8 cellular contexts compared by ENCODE assay signal in the genomic region with DNA sequence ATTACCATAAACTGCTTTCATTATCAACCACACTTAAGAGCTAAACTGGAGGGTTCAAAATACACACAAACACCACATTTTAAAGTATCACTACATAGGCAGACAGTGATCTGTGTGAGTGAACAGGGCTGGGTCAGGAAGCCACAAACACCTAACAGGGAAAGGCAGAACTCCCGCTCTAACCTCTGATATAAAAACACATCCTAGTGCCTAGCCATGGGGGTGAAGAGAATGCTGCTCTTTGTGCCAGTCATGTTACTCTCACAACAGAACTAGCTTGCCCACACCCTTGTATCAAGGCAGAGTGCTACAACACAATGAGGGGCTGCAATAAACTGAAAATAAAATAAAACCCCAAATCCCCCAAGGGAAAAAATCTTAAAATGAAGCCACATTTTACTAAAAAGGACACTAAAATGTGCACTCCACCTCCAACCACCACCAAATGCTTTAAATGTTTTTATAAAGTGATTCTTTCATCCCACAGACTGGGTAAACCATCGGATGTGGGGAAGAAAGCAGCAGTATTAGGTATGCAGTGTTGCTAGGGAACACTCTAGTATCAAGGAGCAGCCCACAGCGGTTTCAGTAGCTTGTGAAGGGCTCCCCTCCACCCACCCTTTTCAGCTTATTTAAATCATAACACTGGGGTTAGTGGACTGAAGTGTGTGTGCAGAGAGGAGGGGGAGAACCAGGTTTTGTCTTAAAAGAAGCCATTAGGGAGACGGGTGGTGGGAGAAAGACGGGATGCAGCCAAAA.
DNase-seq lines count a peak whose midpoint lies in the region; ATAC-seq and TF ChIP-seq lines count a peak whose summit lies in the region.

No MANE protein-coding gene starts in this region.

- H3K9ac ChIP-seq in Loucy (ENCODE audit: low read depth, low read length, poor library complexity, severe bottlenecking), result peak overlapping the region; percentile 20

- H3K4me3 ChIP-seq in Loucy (ENCODE audit: low read length, poor library complexity, severe bottlenecking) (peak overlapping the region; percentile 62), SJCRH30 (no peak overlapping the region)

- H3K4me2 ChIP-seq in Loucy (ENCODE audit: low read depth, low read length, poor library complexity, severe bottlenecking), result peak overlapping the region; percentile 75

- no peak overlapping the region for H3K27ac ChIP-seq in SJCRH30

- peaks cover 37% of the 10 kb centered on the region for H3K36me3 ChIP-seq in Loucy (ENCODE audit: insufficient read depth, low read length)
- H3K36me3 ChIP-seq in SJCRH30, result peaks cover 21% of the 10 kb centered on the region

- H3K79me2 ChIP-seq in Loucy (ENCODE audit: insufficient read depth, low read length), result no peaks in the 10 kb centered on the region

- H3K27ac Mint-ChIP-seq in activated naive CD8-positive, alpha-beta T cell treated with anti-CD3 and anti-CD28 coated beads for 36 hours, result peak overlapping the region; percentile 10

- H3K4me3 Mint-ChIP-seq in activated naive CD8-positive, alpha-beta T cell treated with anti-CD3 and anti-CD28 coated beads for 36 hours, result peak overlapping the region; percentile 53

- H4K20me1 ChIP-seq in Loucy (ENCODE audit: insufficient read depth, low read length, poor library complexity, severe bottlenecking), result no peaks in the 10 kb centered on the region

- no peak for TF ChIP-seq CTCF in Loucy (conservative IDR thresholded peaks at IDR 0.05; ENCODE audit: low read length)

- H3K27me3 ChIP-seq in Loucy (ENCODE audit: insufficient read depth, low read length, poor library complexity, severe bottlenecking), result no peaks in the 10 kb centered on the region
- no peaks in the 10 kb centered on the region for H3K27me3 ChIP-seq in SJCRH30

- H2AFZ ChIP-seq in Loucy (ENCODE audit: low read length), result no peak overlapping the region

- no peaks in the 10 kb centered on the region for H3K9me3 Mint-ChIP-seq in activated naive CD8-positive, alpha-beta T cell treated with anti-CD3 and anti-CD28 coated beads for 36 hours

- no peaks in the 10 kb centered on the region for H3K9me3 ChIP-seq in Loucy (ENCODE audit: insufficient read depth, low read depth, low read length)
- H3K9me3 ChIP-seq in SJCRH30 (replicated peaks), result no peaks in the 10 kb centered on the region

- peaks cover 13% of the 10 kb centered on the region; the same call in 1 of the 2 replicates for H3F3A ChIP-seq in Loucy (ENCODE audit: low read depth)

- no peaks in the 10 kb centered on the region for H3K27me3 Mint-ChIP-seq in activated naive CD8-positive, alpha-beta T cell treated with anti-CD3 and anti-CD28 coated beads for 36 hours

- peaks cover 43% of the 10 kb centered on the region for H3K36me3 Mint-ChIP-seq in activated naive CD8-positive, alpha-beta T cell treated with anti-CD3 and anti-CD28 coated beads for 36 hours

- ATAC-seq in GM19351 (IDR thresholded peaks at IDR 0.05; ENCODE audit: unreplicated experiment), result peak; percentile 99

- no peak for DNase-seq in activated naive CD8-positive, alpha-beta T cell treated with anti-CD3 and anti-CD28 coated beads for 36 hours
- DNase-seq in putamen (ENCODE audit: low spot score), result peak; percentile 29
- no peak for DNase-seq in NCI-H2196 (lab: John Stamatoyannopoulos, UW; ENCODE audit: unreplicated experiment)
- DNase-seq in KG1 (lab: John Stamatoyannopoulos, UW), result no peak
- no peak for DNase-seq in NK-92 treated with Interleukin-12 subunit alpha and Interleukin-12 subunit beta, amount 100 ng/mL, for 24 hours (lab: John Stamatoyannopoulos, UW)
- no peak for DNase-seq in SJCRH30

- no peaks in the 10 kb centered on the region for H3K9me2 ChIP-seq in Loucy (replicated peaks; ENCODE audit: low read depth, low read length)

- H3K4me1 Mint-ChIP-seq in activated naive CD8-positive, alpha-beta T cell treated with anti-CD3 and anti-CD28 coated beads for 36 hours, result peaks cover 5% of the 10 kb centered on the region

- peaks cover 19% of the 10 kb centered on the region for H3K4me1 ChIP-seq in Loucy (ENCODE audit: insufficient read depth, low read length, poor library complexity, severe bottlenecking)
- H3K4me1 ChIP-seq in SJCRH30, result no peaks in the 10 kb centered on the region
